Comparison of ENCODE assay signal across 1 cellular context in the genomic region with DNA sequence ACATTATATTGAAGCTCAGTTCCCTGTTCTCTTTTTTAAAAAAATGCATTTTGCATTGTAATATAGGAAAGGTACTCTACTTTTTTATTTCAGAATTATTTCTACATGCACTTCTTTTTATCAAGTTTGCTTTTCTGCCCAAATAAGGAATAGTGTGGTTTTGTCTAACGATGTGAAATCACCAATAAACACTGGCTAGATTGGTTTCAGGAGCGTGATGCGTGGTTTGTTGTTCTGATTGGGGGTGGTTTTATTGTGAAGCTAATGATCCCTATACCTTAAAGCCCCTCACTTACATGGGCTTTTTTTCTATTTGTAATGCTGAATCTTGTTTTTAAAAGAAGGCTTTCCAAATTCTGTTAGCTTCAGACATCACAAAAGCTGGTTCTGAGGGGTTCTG.
TF ChIP-seq lines count a peak whose summit lies in the region.

No MANE protein-coding gene starts in this region.

TF ChIP-seq in IMR-90, 13 proteins besides CTCF, POLR2A, EP300 and RAD21:
- TF ChIP-seq FOS (IDR thresholded peaks at IDR 0.05; ENCODE audit: low read depth, low read length) (no peak), RFX5 (IDR thresholded peaks at IDR 0.05; ENCODE audit: low read depth, low read length) (no peak), CHD1 (IDR thresholded peaks at IDR 0.05; ENCODE audit: low read depth, low read length) (no peak), MAZ (IDR thresholded peaks at IDR 0.05; ENCODE audit: borderline replicate concordance, low read depth, low read length) (no peak), SMC3 (IDR thresholded peaks at IDR 0.05; ENCODE audit: low read depth, low read length) (no peak), NFE2L2 (IDR thresholded peaks at IDR 0.05; ENCODE audit: low read depth, low read length) (no peak), CEBPB (IDR thresholded peaks at IDR 0.05; ENCODE audit: low read depth, low read length) (no peak), MXI1 (IDR thresholded peaks at IDR 0.05; ENCODE audit: borderline replicate concordance, low read depth, low read length) (no peak), RCOR1 (IDR thresholded peaks at IDR 0.05; ENCODE audit: insufficient replicate concordance, low read length) (no peak), BHLHE40 (IDR thresholded peaks at IDR 0.05; ENCODE audit: low read depth, low read length) (no peak)
- TF ChIP-seq, protein P1, sequence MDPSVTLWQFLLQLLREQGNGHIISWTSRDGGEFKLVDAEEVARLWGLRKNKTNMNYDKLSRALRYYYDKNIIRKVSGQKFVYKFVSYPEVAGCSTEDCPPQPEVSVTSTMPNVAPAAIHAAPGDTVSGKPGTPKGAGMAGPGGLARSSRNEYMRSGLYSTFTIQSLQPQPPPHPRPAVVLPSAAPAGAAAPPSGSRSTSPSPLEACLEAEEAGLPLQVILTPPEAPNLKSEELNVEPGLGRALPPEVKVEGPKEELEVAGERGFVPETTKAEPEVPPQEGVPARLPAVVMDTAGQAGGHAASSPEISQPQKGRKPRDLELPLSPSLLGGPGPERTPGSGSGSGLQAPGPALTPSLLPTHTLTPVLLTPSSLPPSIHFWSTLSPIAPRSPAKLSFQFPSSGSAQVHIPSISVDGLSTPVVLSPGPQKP (IDR thresholded peaks at IDR 0.05; ENCODE audit: borderline replicate concordance, low read depth, low read length) = no peak
- TF ChIP-seq, protein P2, sequence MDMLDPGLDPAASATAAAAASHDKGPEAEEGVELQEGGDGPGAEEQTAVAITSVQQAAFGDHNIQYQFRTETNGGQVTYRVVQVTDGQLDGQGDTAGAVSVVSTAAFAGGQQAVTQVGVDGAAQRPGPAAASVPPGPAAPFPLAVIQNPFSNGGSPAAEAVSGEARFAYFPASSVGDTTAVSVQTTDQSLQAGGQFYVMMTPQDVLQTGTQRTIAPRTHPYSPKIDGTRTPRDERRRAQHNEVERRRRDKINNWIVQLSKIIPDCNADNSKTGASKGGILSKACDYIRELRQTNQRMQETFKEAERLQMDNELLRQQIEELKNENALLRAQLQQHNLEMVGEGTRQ (IDR thresholded peaks at IDR 0.05; ENCODE audit: low read depth, low read length) = no peak
